ENCODE assay signal across 2 cellular contexts in the genomic region with DNA sequence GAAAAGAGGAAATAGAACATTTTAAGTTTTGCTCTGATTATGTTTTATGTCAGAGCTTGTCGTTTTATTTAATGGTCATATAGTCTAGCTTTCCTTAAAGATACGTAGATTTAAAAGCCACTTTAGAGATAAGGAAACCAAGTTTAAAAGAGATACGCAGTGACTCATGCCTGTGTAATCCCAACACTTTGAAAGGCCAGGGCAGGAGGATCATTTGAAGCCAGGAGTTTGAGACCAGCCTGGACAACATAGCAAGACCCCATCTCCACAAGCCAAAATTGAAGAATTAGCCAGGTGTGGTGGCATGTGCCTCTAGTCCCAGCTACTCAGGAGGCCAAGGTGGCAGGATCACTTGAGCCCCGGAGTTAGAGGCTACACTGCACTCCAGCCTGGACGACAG.
TF ChIP-seq lines count a peak whose summit lies in the region.

No MANE protein-coding gene starts in this region.

TF ChIP-seq in HCT116, 20 proteins besides CTCF, POLR2A, EP300 and RAD21:
- TF ChIP-seq ATF3 (IDR thresholded peaks at IDR 0.05) (no peak), JUND (IDR thresholded peaks at IDR 0.05) (peak; percentile 41; the same call in 1 of the 2 replicates)

TF ChIP-seq in K562, 482 proteins besides CTCF, POLR2A, EP300 and RAD21:
- TF ChIP-seq, protein P1, sequence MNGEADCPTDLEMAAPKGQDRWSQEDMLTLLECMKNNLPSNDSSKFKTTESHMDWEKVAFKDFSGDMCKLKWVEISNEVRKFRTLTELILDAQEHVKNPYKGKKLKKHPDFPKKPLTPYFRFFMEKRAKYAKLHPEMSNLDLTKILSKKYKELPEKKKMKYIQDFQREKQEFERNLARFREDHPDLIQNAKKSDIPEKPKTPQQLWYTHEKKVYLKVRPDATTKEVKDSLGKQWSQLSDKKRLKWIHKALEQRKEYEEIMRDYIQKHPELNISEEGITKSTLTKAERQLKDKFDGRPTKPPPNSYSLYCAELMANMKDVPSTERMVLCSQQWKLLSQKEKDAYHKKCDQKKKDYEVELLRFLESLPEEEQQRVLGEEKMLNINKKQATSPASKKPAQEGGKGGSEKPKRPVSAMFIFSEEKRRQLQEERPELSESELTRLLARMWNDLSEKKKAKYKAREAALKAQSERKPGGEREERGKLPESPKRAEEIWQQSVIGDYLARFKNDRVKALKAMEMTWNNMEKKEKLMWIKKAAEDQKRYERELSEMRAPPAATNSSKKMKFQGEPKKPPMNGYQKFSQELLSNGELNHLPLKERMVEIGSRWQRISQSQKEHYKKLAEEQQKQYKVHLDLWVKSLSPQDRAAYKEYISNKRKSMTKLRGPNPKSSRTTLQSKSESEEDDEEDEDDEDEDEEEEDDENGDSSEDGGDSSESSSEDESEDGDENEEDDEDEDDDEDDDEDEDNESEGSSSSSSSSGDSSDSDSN (IDR thresholded peaks at IDR 0.05; ENCODE audit: borderline replicate concordance in 1 of 2, low read depth in 2 of 2, low read length in 2 of 2): no peak
- TF ChIP-seq JUN (IDR thresholded peaks at IDR 0.05; ENCODE audit: borderline replicate concordance, low read depth, low read length) (no peak), JUN (CRISPR knock-in tag; IDR thresholded peaks at IDR 0.05; ENCODE audit: borderline replicate concordance) (no peak), FOSL1 (tag; conservative IDR thresholded peaks at IDR 0.05) (peak; percentile 65), KDM1A (IDR thresholded peaks at IDR 0.05) (0 out of 4 replicates have a peak, but pooled peaks of 1 of the 2 experiments have one; percentile 14), CTBP1 (IDR thresholded peaks at IDR 0.05; ENCODE audit: borderline replicate concordance) (no peak), CBFA2T2 (conservative IDR thresholded peaks at IDR 0.05) (no peak), RHOXF2B (CRISPR knock-in tag; conservative IDR thresholded peaks at IDR 0.05) (no peak), ZNF121 (CRISPR knock-in tag; conservative IDR thresholded peaks at IDR 0.05) (peak; percentile 98), ETS2 (tag; IDR thresholded peaks at IDR 0.05; ENCODE audit: borderline replicate concordance, poor library complexity, severe bottlenecking) (no peak), RBM25 (IDR thresholded peaks at IDR 0.05; ENCODE audit: low read depth, low read length, severe bottlenecking) (peak; percentile 77), FOS (IDR thresholded peaks at IDR 0.05; ENCODE audit: extremely low read depth, insufficient read length) (no peak), SMARCA5 (IDR thresholded peaks at IDR 0.05) (0 out of 2 replicates have a peak, but pooled peaks have one; percentile 19)
- TF ChIP-seq, protein P2, sequence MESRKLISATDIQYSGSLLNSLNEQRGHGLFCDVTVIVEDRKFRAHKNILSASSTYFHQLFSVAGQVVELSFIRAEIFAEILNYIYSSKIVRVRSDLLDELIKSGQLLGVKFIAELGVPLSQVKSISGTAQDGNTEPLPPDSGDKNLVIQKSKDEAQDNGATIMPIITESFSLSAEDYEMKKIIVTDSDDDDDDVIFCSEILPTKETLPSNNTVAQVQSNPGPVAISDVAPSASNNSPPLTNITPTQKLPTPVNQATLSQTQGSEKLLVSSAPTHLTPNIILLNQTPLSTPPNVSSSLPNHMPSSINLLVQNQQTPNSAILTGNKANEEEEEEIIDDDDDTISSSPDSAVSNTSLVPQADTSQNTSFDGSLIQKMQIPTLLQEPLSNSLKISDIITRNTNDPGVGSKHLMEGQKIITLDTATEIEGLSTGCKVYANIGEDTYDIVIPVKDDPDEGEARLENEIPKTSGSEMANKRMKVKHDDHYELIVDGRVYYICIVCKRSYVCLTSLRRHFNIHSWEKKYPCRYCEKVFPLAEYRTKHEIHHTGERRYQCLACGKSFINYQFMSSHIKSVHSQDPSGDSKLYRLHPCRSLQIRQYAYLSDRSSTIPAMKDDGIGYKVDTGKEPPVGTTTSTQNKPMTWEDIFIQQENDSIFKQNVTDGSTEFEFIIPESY (CRISPR knock-in tag; IDR thresholded peaks at IDR 0.05): no peak
